ENCODE assay signal across 8 cellular contexts in genomic region chr1:32754282-32755097, GRCh38. TPM values are rescaled to one million over a fixed set of nuclear protein-coding genes. Genes with fewer than 3 reads are reported as not detected.
DNase-seq lines count a peak whose midpoint lies in the region; FAIRE-seq and TF ChIP-seq lines count a peak whose summit lies in the region.

No MANE protein-coding gene starts in this region.

- H3K9ac ChIP-seq in SU-DHL-6 (ENCODE audit: low read length) = peak overlapping the region; percentile 34
- H3K9ac ChIP-seq in mammary epithelial cell (ENCODE audit: insufficient read depth, low read length) = peak overlapping the region; percentile 78
- peak overlapping the region; percentile 58 to 94 for H3K9ac ChIP-seq in kidney (ENCODE audit: low read length in 2 of 2)

- H3K4me1 ChIP-seq in mammary epithelial cell (ENCODE audit: insufficient read depth, low read length) (peaks cover 42% of the 10 kb centered on the region), kidney (ENCODE audit: control insufficient read depth in 1 of 2, insufficient read depth in 1 of 2, low read depth in 1 of 2, low read length in 2 of 2) (peaks cover 20 to 34% of the 10 kb centered on the region in 2 donors)

- intact Hi-C loops in mammary epithelial cell (cut with micrococcal nuclease) = no loop called here
- intact Hi-C loops in kidney (cut with DNase I) = no loop called here

- H3K27me3 ChIP-seq in SU-DHL-6 (ENCODE audit: low read length) (no peaks in the 10 kb centered on the region), mammary epithelial cell (ENCODE audit: insufficient read depth, low read length) (no peaks in the 10 kb centered on the region)

- in situ Hi-C loops in mammary epithelial cell (cut with MboI; ENCODE audit: low sequenced_read_pairs in 2 of 2) = loop anchor here in 1 of 2 donors (5.0 kb wide), 1 partner anchor 37 kb away; no protein-coding TSS in a partner anchor

- H3K79me2 ChIP-seq in SU-DHL-6 (ENCODE audit: insufficient read depth, low read length) (no peaks in the 10 kb centered on the region), mammary epithelial cell (ENCODE audit: insufficient read depth, low read length) (peaks cover 81% of the 10 kb centered on the region)

- no peak overlapping the region for H3K27ac ChIP-seq in SU-DHL-6 (ENCODE audit: low read depth, low read length)
- peak overlapping the region; percentile 15 for H3K27ac ChIP-seq in mammary epithelial cell (ENCODE audit: insufficient read depth, low read depth, low read length)
- peak overlapping the region; percentile 87 to 89 for H3K27ac ChIP-seq in kidney (ENCODE audit: low read depth in 2 of 2, low read length in 2 of 2)

- DNase-seq in NCI-H1092 treated with DMSO at 0.1 percent for 48 hours (lab: John Stamatoyannopoulos, UW) (peak; percentile 53), NCI-H1092 (lab: John Stamatoyannopoulos, UW) (no peak), mammary epithelial cell (peak; percentile 64), kidney (peak; percentile 84), SHP77 (lab: John Stamatoyannopoulos, UW) (no peak), amniotic stem cell (lab: John Stamatoyannopoulos, UW) (no peak)
- DNase-seq in stimulated activated CD4-positive, alpha-beta T cell treated with anti-CD3 and anti-CD28 coated beads, Interleukin-4, amount 100 ng/mL, for 4 hours = peak; percentile 24 to 67

- H3K36me3 ChIP-seq in SU-DHL-6 (ENCODE audit: low read length) = no peaks in the 10 kb centered on the region
- H3K36me3 ChIP-seq in mammary epithelial cell (ENCODE audit: insufficient read depth, low read length) = no peaks in the 10 kb centered on the region
- no peaks in the 10 kb centered on the region for H3K36me3 ChIP-seq in kidney (ENCODE audit: control insufficient read depth in 1 of 2, insufficient read depth in 2 of 2, low read length in 2 of 2)

- TF ChIP-seq CTCF in SU-DHL-6 (IDR thresholded peaks at IDR 0.05; ENCODE audit: insufficient read depth, low read length, poor library complexity, severe bottlenecking) (no peak), mammary epithelial cell (conservative IDR thresholded peaks at IDR 0.05 in 1 of 2, IDR thresholded peaks at IDR 0.05 in 1 of 2; ENCODE audit: extremely low read depth in 1 of 2, insufficient read depth in 1 of 2, low read depth in 1 of 2, low read length in 2 of 2) (no peak), kidney (IDR thresholded peaks at IDR 0.05; ENCODE audit: borderline replicate concordance, extremely low read depth, insufficient read depth) (no peak)

- no peaks in the 10 kb centered on the region for H3F3A ChIP-seq in SU-DHL-6 (ENCODE audit: insufficient read depth)

- dilution Hi-C loops in mammary epithelial cell (cut with HindIII; ENCODE audit: low sequenced_read_pairs) = no loop called here

- H2AFZ ChIP-seq in SU-DHL-6 (ENCODE audit: low read depth, low read length, severe bottlenecking) (no peak overlapping the region), mammary epithelial cell (ENCODE audit: low read depth, low read length) (peak overlapping the region; percentile 63)

- no peak for FAIRE-seq in kidney (lab: Jason Lieb, UNC)

- BruUV-seq in mammary epithelial cell (replicated peaks; lab: Mats Ljungman, UMichigan) = TSS peak; percentile 40

- 0% methylated on average over 16 of the region's 50 CpGs for WGBS in mammary epithelial cell (ENCODE audit: low coverage, missing lambda C conversion rate)

- H3K9me3 ChIP-seq in SU-DHL-6 (ENCODE audit: insufficient read depth, low read length) (no peaks in the 10 kb centered on the region), mammary epithelial cell (replicated peaks; ENCODE audit: insufficient read depth, low read length) (no peaks in the 10 kb centered on the region), kidney (ENCODE audit: control insufficient read depth in 1 of 2, low read length in 2 of 2) (no peaks in the 10 kb centered on the region)

- H3K4me3 ChIP-seq in SU-DHL-6 (ENCODE audit: insufficient read depth, low read length, poor library complexity, severe bottlenecking) = peak overlapping the region; percentile 58
- H3K4me3 ChIP-seq in mammary epithelial cell (replicated peaks in 1 of 3; ENCODE audit: insufficient read depth in 1 of 3, low read depth in 2 of 3, low read length in 3 of 3) = peak overlapping the region; percentile 55 to 89 (median 65)
- peak overlapping the region; percentile 80 to 99 for H3K4me3 ChIP-seq in kidney (ENCODE audit: low read length in 2 of 2)

- CTCF ChIA-PET in mammary epithelial cell (lab: Charles Lee; ENCODE audit: low non-redundant PET) = no interaction called here

- H3K9me2 ChIP-seq in SU-DHL-6 (replicated peaks; ENCODE audit: insufficient read depth, low read length) = no peaks in the 10 kb centered on the region

- H4K20me1 ChIP-seq in SU-DHL-6 (ENCODE audit: low read depth, low read length) (no peaks in the 10 kb centered on the region), mammary epithelial cell (ENCODE audit: insufficient read depth, low read length) (no peaks in the 10 kb centered on the region)

- H3K4me2 ChIP-seq in SU-DHL-6 (ENCODE audit: low read depth, low read length, poor library complexity, severe bottlenecking) = peak overlapping the region; percentile 73
- H3K4me2 ChIP-seq in mammary epithelial cell (ENCODE audit: insufficient read depth, low read depth, low read length) = peak overlapping the region; percentile 91

RNA-seq across cellular contexts. Expression of gene SYNC, which starts 51.9 kb away (rescaled TPM):
- 10 to 100 TPM in 1 of 2 donors, 1 to 10 TPM in 1; 9.2 to 60.0 TPM for total RNA-seq in mammary epithelial cell
- 7.6 TPM for polyA plus RNA-seq in mammary epithelial cell
- polyA minus RNA-seq in mammary epithelial cell = 7.9 TPM
- total RNA-seq in kidney = 5.5 TPM
- 1.4 TPM for polyA plus RNA-seq in kidney (ENCODE audit: insufficient read depth, low read depth, low replicate concordance)

Comparison
In these comparisons a context has a peak if more than half of its experiments do, and no peak if none do; other contexts are left out.
1. DNase-seq: peak in NCI-H1092 treated with DMSO at 0.1 percent for 48 hours (single experiment), mammary epithelial cell (single experiment), kidney (single experiment) and stimulated activated CD4-positive, alpha-beta T cell treated with anti-CD3 and anti-CD28 coated beads, Interleukin-4, amount 100 ng/mL, for 4 hours (2 of 2); none in NCI-H1092 (single experiment), SHP77 (0 of 2) and amniotic stem cell (single experiment).
2. Peak in every context shown above with its lines, with median percentiles within 50 percentile points of each other: H3K4me3 ChIP-seq and H3K9ac ChIP-seq.